In the genomic region with DNA sequence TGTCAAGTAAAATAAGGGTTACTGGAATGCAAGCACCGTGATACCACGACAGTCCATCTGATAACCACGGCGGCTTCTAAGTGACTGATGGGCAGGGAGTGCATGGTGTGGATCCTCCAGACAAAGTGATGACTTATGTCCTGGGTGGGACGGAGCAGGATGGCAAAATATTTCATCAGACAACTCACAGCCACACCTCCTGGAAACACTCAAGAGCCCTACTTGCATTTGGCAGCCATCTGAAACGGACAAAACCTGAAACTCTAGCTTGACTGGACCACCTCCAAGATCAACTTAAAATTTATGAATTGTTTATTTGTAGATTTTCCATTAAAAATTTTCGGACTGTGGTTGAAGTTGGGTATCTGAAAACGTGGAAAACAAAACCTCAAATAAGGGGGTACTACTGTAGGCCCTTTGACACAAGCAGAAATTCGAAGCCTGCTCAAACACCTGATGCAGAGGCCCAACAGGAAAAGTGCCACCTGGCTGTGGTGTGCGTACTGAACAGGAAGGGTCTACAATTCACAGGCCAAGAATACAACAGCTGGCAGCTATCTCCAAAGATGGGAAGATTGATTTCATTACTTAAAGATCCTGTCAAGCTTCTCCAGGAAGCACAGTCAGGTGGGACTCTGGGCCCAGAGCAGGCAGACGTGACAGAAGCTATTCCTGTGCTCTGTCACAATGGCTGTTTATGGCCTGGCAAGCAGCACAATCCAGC, we compare ENCODE assay signal across 1 cellular context.
TF ChIP-seq lines count a peak whose summit lies in the region.

No MANE protein-coding gene starts in this region.

TF ChIP-seq in K562, 482 proteins besides CTCF, POLR2A, EP300 and RAD21 (continued from another document and continues in another):
- TF ChIP-seq, protein P1, sequence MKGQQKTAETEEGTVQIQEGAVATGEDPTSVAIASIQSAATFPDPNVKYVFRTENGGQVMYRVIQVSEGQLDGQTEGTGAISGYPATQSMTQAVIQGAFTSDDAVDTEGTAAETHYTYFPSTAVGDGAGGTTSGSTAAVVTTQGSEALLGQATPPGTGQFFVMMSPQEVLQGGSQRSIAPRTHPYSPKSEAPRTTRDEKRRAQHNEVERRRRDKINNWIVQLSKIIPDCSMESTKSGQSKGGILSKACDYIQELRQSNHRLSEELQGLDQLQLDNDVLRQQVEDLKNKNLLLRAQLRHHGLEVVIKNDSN (CRISPR knock-in tag; IDR thresholded peaks at IDR 0.05), result no peak
- TF ChIP-seq, protein P2, sequence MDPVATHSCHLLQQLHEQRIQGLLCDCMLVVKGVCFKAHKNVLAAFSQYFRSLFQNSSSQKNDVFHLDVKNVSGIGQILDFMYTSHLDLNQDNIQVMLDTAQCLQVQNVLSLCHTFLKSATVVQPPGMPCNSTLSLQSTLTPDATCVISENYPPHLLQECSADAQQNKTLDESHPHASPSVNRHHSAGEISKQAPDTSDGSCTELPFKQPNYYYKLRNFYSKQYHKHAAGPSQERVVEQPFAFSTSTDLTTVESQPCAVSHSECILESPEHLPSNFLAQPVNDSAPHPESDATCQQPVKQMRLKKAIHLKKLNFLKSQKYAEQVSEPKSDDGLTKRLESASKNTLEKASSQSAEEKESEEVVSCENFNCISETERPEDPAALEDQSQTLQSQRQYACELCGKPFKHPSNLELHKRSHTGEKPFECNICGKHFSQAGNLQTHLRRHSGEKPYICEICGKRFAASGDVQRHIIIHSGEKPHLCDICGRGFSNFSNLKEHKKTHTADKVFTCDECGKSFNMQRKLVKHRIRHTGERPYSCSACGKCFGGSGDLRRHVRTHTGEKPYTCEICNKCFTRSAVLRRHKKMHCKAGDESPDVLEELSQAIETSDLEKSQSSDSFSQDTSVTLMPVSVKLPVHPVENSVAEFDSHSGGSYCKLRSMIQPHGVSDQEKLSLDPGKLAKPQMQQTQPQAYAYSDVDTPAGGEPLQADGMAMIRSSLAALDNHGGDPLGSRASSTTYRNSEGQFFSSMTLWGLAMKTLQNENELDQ (CRISPR knock-in tag; IDR thresholded peaks at IDR 0.05; ENCODE audit: borderline replicate concordance), result no peak
- TF ChIP-seq ZNF311 (CRISPR knock-in tag; IDR thresholded peaks at IDR 0.05), result no peak; the same call in none of the 2 replicates
- 0 out of 2 replicates have a peak, but pooled peaks have one; percentile 46 for TF ChIP-seq DDX20 (tag; IDR thresholded peaks at IDR 0.05; ENCODE audit: low read depth)
- TF ChIP-seq SIN3A (IDR thresholded peaks at IDR 0.05; ENCODE audit: borderline replicate concordance in 2 of 2, control insufficient read depth in 1 of 2, low read depth in 2 of 2, low read length in 2 of 2), result no peak
- TF ChIP-seq ZNF717 (CRISPR knock-in tag; IDR thresholded peaks at IDR 0.05), result no peak
- TF ChIP-seq BRD4 (IDR thresholded peaks at IDR 0.05), result no peak
- no peak for TF ChIP-seq RBM17 (IDR thresholded peaks at IDR 0.05; ENCODE audit: borderline replicate concordance, low read depth, low read length)
- no peak for TF ChIP-seq ZNF24 (IDR thresholded peaks at IDR 0.05)
- TF ChIP-seq HSF4 (CRISPR knock-in tag; IDR thresholded peaks at IDR 0.05; ENCODE audit: borderline replicate concordance), result peak; percentile 2; the same call in 1 of the 2 replicates
- TF ChIP-seq ZNF695 (CRISPR knock-in tag; IDR thresholded peaks at IDR 0.05), result no peak
- TF ChIP-seq, protein P3, sequence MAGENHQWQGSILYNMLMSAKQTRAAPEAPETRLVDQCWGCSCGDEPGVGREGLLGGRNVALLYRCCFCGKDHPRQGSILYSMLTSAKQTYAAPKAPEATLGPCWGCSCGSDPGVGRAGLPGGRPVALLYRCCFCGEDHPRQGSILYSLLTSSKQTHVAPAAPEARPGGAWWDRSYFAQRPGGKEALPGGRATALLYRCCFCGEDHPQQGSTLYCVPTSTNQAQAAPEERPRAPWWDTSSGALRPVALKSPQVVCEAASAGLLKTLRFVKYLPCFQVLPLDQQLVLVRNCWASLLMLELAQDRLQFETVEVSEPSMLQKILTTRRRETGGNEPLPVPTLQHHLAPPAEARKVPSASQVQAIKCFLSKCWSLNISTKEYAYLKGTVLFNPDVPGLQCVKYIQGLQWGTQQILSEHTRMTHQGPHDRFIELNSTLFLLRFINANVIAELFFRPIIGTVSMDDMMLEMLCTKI (IDR thresholded peaks at IDR 0.05; ENCODE audit: partially characterized antibody), result no peak
- no peak for TF ChIP-seq HNRNPH1 (optimal IDR thresholded peaks at IDR 0.05; ENCODE audit: low read depth, low read length)
- TF ChIP-seq HMG20B (CRISPR knock-in tag; IDR thresholded peaks at IDR 0.05), result no peak
- no peak for TF ChIP-seq POLR2AphosphoS5 (IDR thresholded peaks at IDR 0.05; ENCODE audit: control insufficient read depth, insufficient read depth, low read depth, low read length)
- no peak for TF ChIP-seq NUFIP1 (IDR thresholded peaks at IDR 0.05; ENCODE audit: partially characterized antibody)
- TF ChIP-seq, protein P4, sequence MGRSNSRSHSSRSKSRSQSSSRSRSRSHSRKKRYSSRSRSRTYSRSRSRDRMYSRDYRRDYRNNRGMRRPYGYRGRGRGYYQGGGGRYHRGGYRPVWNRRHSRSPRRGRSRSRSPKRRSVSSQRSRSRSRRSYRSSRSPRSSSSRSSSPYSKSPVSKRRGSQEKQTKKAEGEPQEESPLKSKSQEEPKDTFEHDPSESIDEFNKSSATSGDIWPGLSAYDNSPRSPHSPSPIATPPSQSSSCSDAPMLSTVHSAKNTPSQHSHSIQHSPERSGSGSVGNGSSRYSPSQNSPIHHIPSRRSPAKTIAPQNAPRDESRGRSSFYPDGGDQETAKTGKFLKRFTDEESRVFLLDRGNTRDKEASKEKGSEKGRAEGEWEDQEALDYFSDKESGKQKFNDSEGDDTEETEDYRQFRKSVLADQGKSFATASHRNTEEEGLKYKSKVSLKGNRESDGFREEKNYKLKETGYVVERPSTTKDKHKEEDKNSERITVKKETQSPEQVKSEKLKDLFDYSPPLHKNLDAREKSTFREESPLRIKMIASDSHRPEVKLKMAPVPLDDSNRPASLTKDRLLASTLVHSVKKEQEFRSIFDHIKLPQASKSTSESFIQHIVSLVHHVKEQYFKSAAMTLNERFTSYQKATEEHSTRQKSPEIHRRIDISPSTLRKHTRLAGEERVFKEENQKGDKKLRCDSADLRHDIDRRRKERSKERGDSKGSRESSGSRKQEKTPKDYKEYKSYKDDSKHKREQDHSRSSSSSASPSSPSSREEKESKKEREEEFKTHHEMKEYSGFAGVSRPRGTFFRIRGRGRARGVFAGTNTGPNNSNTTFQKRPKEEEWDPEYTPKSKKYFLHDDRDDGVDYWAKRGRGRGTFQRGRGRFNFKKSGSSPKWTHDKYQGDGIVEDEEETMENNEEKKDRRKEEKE (IDR thresholded peaks at IDR 0.05; ENCODE audit: borderline replicate concordance in 1 of 2, control insufficient read depth in 1 of 2, low read depth in 2 of 2, low read length in 1 of 2), result no peak
- no peak for TF ChIP-seq BMI1 (IDR thresholded peaks at IDR 0.05; ENCODE audit: low read length)
- TF ChIP-seq LCOR (CRISPR knock-in tag; IDR thresholded peaks at IDR 0.05), result no peak
- no peak for TF ChIP-seq PHTF2 (CRISPR knock-in tag; IDR thresholded peaks at IDR 0.05)
- 0 out of 2 replicates have a peak, but pooled peaks have one; percentile 35 for TF ChIP-seq NFXL1 (CRISPR knock-in tag; IDR thresholded peaks at IDR 0.05)
- no peak for TF ChIP-seq FOXA1 (IDR thresholded peaks at IDR 0.05; ENCODE audit: borderline replicate concordance)
- no peak for TF ChIP-seq NEUROD1 (IDR thresholded peaks at IDR 0.05; ENCODE audit: borderline replicate concordance, low read depth, low read length, partially characterized antibody)
- TF ChIP-seq ASH1L (IDR thresholded peaks at IDR 0.05; ENCODE audit: borderline replicate concordance, low read depth, partially characterized antibody), result no peak
- no peak for TF ChIP-seq SAFB (IDR thresholded peaks at IDR 0.05; ENCODE audit: borderline replicate concordance, low read depth, low read length)
- no peak for TF ChIP-seq ARNT (IDR thresholded peaks at IDR 0.05)
- no peak for TF ChIP-seq PHB2 (IDR thresholded peaks at IDR 0.05; ENCODE audit: low read depth)
- no peak for TF ChIP-seq ZNF436 (CRISPR knock-in tag; IDR thresholded peaks at IDR 0.05)
- no peak for TF ChIP-seq KLF10 (CRISPR knock-in tag; IDR thresholded peaks at IDR 0.05)
- TF ChIP-seq, protein P5, sequence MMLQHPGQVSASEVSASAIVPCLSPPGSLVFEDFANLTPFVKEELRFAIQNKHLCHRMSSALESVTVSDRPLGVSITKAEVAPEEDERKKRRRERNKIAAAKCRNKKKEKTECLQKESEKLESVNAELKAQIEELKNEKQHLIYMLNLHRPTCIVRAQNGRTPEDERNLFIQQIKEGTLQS (IDR thresholded peaks at IDR 0.05), result peak; percentile 85; the same call in 1 of the 2 replicates
- TF ChIP-seq, protein P5 (CRISPR knock-in tag; conservative IDR thresholded peaks at IDR 0.05), result no peak
- TF ChIP-seq, protein P6, sequence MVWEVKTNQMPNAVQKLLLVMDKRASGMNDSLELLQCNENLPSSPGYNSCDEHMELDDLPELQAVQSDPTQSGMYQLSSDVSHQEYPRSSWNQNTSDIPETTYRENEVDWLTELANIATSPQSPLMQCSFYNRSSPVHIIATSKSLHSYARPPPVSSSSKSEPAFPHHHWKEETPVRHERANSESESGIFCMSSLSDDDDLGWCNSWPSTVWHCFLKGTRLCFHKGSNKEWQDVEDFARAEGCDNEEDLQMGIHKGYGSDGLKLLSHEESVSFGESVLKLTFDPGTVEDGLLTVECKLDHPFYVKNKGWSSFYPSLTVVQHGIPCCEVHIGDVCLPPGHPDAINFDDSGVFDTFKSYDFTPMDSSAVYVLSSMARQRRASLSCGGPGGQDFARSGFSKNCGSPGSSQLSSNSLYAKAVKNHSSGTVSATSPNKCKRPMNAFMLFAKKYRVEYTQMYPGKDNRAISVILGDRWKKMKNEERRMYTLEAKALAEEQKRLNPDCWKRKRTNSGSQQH (CRISPR knock-in tag; IDR thresholded peaks at IDR 0.05), result no peak
- TF ChIP-seq NCOA6 (IDR thresholded peaks at IDR 0.05), result no peak
- TF ChIP-seq KDM2B (CRISPR knock-in tag; IDR thresholded peaks at IDR 0.05), result no peak
- no peak for TF ChIP-seq ZNF347 (CRISPR knock-in tag; IDR thresholded peaks at IDR 0.05; ENCODE audit: low read depth)
- TF ChIP-seq MTA2 (IDR thresholded peaks at IDR 0.05; ENCODE audit: low read depth), result no peak
- TF ChIP-seq NFIC (IDR thresholded peaks at IDR 0.05), result no peak
- no peak for TF ChIP-seq POU5F1 (IDR thresholded peaks at IDR 0.05; ENCODE audit: borderline replicate concordance, low read depth, low read length, partially characterized antibody)
- no peak for TF ChIP-seq ZNF23 (CRISPR knock-in tag; IDR thresholded peaks at IDR 0.05)
- TF ChIP-seq ZNF184 (CRISPR knock-in tag; IDR thresholded peaks at IDR 0.05), result no peak
- TF ChIP-seq PHF8 (IDR thresholded peaks at IDR 0.05; ENCODE audit: borderline replicate concordance, low read length), result no peak
- peak; percentile 48; the same call in 1 of the 2 replicates for TF ChIP-seq BACH1 (tag; IDR thresholded peaks at IDR 0.05)
- no peak for TF ChIP-seq ZFP36 (IDR thresholded peaks at IDR 0.05; ENCODE audit: low read depth, low read length, partially characterized antibody)
- TF ChIP-seq FIP1L1 (IDR thresholded peaks at IDR 0.05; ENCODE audit: low read depth, low read length, poor library complexity, severe bottlenecking), result no peak
- TF ChIP-seq NFE2L1 (tag; IDR thresholded peaks at IDR 0.05; ENCODE audit: borderline replicate concordance, low read depth), result no peak
- TF ChIP-seq, protein P7, sequence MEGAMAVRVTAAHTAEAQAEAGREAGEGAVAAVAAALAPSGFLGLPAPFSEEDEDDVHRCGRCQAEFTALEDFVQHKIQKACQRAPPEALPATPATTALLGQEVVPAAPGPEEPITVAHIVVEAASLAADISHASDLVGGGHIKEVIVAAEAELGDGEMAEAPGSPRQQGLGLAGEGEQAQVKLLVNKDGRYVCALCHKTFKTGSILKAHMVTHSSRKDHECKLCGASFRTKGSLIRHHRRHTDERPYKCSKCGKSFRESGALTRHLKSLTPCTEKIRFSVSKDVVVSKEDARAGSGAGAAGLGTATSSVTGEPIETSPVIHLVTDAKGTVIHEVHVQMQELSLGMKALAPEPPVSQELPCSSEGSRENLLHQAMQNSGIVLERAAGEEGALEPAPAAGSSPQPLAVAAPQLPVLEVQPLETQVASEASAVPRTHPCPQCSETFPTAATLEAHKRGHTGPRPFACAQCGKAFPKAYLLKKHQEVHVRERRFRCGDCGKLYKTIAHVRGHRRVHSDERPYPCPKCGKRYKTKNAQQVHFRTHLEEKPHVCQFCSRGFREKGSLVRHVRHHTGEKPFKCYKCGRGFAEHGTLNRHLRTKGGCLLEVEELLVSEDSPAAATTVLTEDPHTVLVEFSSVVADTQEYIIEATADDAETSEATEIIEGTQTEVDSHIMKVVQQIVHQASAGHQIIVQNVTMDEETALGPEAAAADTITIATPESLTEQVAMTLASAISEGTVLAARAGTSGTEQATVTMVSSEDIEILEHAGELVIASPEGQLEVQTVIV (CRISPR knock-in tag; IDR thresholded peaks at IDR 0.05; ENCODE audit: borderline replicate concordance), result no peak
- no peak for TF ChIP-seq TCF7 (IDR thresholded peaks at IDR 0.05; ENCODE audit: borderline replicate concordance)
- TF ChIP-seq HEY1 (CRISPR knock-in tag; IDR thresholded peaks at IDR 0.05; ENCODE audit: borderline replicate concordance), result no peak
- TF ChIP-seq PML (IDR thresholded peaks at IDR 0.05; ENCODE audit: low read length), result no peak
- no peak; the same call in 1 of the 2 replicates for TF ChIP-seq ZNF134 (CRISPR knock-in tag; conservative IDR thresholded peaks at IDR 0.05)
- no peak for TF ChIP-seq NR2F6 (CRISPR knock-in tag; IDR thresholded peaks at IDR 0.05)
- no peak for TF ChIP-seq NR1H2 (CRISPR knock-in tag; IDR thresholded peaks at IDR 0.05)
- TF ChIP-seq ZNF224 (CRISPR knock-in tag; IDR thresholded peaks at IDR 0.05), result no peak
- peak; percentile 67 for TF ChIP-seq ATF7 (IDR thresholded peaks at IDR 0.05)
- peak; percentile 86 for TF ChIP-seq SMAD4 (CRISPR knock-in tag; conservative IDR thresholded peaks at IDR 0.05)
- TF ChIP-seq, protein P8, sequence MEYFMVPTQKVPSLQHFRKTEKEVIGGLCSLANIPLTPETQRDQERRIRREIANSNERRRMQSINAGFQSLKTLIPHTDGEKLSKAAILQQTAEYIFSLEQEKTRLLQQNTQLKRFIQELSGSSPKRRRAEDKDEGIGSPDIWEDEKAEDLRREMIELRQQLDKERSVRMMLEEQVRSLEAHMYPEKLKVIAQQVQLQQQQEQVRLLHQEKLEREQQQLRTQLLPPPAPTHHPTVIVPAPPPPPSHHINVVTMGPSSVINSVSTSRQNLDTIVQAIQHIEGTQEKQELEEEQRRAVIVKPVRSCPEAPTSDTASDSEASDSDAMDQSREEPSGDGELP (CRISPR knock-in tag; IDR thresholded peaks at IDR 0.05; ENCODE audit: borderline replicate concordance), result no peak
- no peak for TF ChIP-seq KLF13 (tag; IDR thresholded peaks at IDR 0.05; ENCODE audit: borderline replicate concordance, low read depth)
